In genomic region chr6:37713529-37714119, GRCh38 we compare ENCODE assay signal across 1 cellular context.
TF ChIP-seq lines count a peak whose summit lies in the region.

No MANE protein-coding gene starts in this region.

TF ChIP-seq in K562, 482 proteins besides CTCF, POLR2A, EP300 and RAD21 (continued from another document):
- TF ChIP-seq JUND (IDR thresholded peaks at IDR 0.05; ENCODE audit: borderline replicate concordance, low read depth, low read length) = peak; percentile 86
- TF ChIP-seq JUND (tag; IDR thresholded peaks at IDR 0.05; ENCODE audit: borderline replicate concordance, low read depth, low read length) = peak; percentile 74; the same call in 1 of the 3 replicates
- TF ChIP-seq NONO (IDR thresholded peaks at IDR 0.05; ENCODE audit: low read depth in 2 of 2, low read length in 1 of 2) = no peak
- no peak for TF ChIP-seq ZNF561 (CRISPR knock-in tag; conservative IDR thresholded peaks at IDR 0.05)
- TF ChIP-seq ZBED1 (IDR thresholded peaks at IDR 0.05) = no peak
- no peak for TF ChIP-seq ZNF436 (CRISPR knock-in tag; IDR thresholded peaks at IDR 0.05)
- no peak for TF ChIP-seq ZBTB8A (IDR thresholded peaks at IDR 0.05; ENCODE audit: partially characterized antibody)
- TF ChIP-seq ILF3 (IDR thresholded peaks at IDR 0.05; ENCODE audit: borderline replicate concordance) = no peak
- peak; percentile 81 for TF ChIP-seq FOXJ3 (CRISPR knock-in tag; IDR thresholded peaks at IDR 0.05)
- no peak for TF ChIP-seq TEAD2 (tag; IDR thresholded peaks at IDR 0.05)
- no peak for TF ChIP-seq ZNF57 (CRISPR knock-in tag; IDR thresholded peaks at IDR 0.05)
- TF ChIP-seq EZH2 (IDR thresholded peaks at IDR 0.05; ENCODE audit: borderline replicate concordance, low read depth, low read length) = no peak
- no peak for TF ChIP-seq E2F5 (CRISPR knock-in tag; IDR thresholded peaks at IDR 0.05)
- TF ChIP-seq SNIP1 (IDR thresholded peaks at IDR 0.05; ENCODE audit: low read depth) = no peak
- TF ChIP-seq ZNF717 (CRISPR knock-in tag; IDR thresholded peaks at IDR 0.05) = no peak
- no peak for TF ChIP-seq COPS2 (conservative IDR thresholded peaks at IDR 0.05)
- TF ChIP-seq NR1H2 (CRISPR knock-in tag; IDR thresholded peaks at IDR 0.05) = no peak
- peak; percentile 26; the same call in 1 of the 2 replicates for TF ChIP-seq MTA1 (IDR thresholded peaks at IDR 0.05; ENCODE audit: borderline replicate concordance)
- TF ChIP-seq ZNF140 (CRISPR knock-in tag; IDR thresholded peaks at IDR 0.05) = no peak
- no peak for TF ChIP-seq ZNF165 (CRISPR knock-in tag; IDR thresholded peaks at IDR 0.05; ENCODE audit: borderline replicate concordance)
- TF ChIP-seq NEUROD1 (IDR thresholded peaks at IDR 0.05; ENCODE audit: borderline replicate concordance, low read depth, low read length, partially characterized antibody) = no peak
- TF ChIP-seq MAFF (IDR thresholded peaks at IDR 0.05; ENCODE audit: low read length) = peak; percentile 33; the same call in 1 of the 2 replicates
- TF ChIP-seq TOE1 (IDR thresholded peaks at IDR 0.05; ENCODE audit: borderline replicate concordance) = 0 out of 2 replicates have a peak, but pooled peaks have one; percentile 39
- TF ChIP-seq TOE1 (CRISPR knock-in tag; IDR thresholded peaks at IDR 0.05; ENCODE audit: borderline replicate concordance, low read depth) = no peak
- TF ChIP-seq STAT6 (CRISPR knock-in tag; IDR thresholded peaks at IDR 0.05) = no peak
- no peak for TF ChIP-seq PATZ1 (CRISPR knock-in tag; IDR thresholded peaks at IDR 0.05; ENCODE audit: borderline replicate concordance)
- TF ChIP-seq HIVEP1 (CRISPR knock-in tag; IDR thresholded peaks at IDR 0.05) = no peak
- TF ChIP-seq CBFA2T3 (IDR thresholded peaks at IDR 0.05) = peak; percentile 55
- no peak for TF ChIP-seq MIER1 (IDR thresholded peaks at IDR 0.05; ENCODE audit: low read depth)
- no peak for TF ChIP-seq TRIM25 (IDR thresholded peaks at IDR 0.05; ENCODE audit: borderline replicate concordance)
- no peak for TF ChIP-seq ZNF830 (CRISPR knock-in tag; IDR thresholded peaks at IDR 0.05)
- TF ChIP-seq FIP1L1 (IDR thresholded peaks at IDR 0.05; ENCODE audit: low read depth, low read length, poor library complexity, severe bottlenecking) = no peak
- TF ChIP-seq POLR2H (tag; IDR thresholded peaks at IDR 0.05; ENCODE audit: low read depth) = no peak
- no peak for TF ChIP-seq CREBBP (IDR thresholded peaks at IDR 0.05; ENCODE audit: low read depth, low read length)
- no peak for TF ChIP-seq ZNF551 (CRISPR knock-in tag; IDR thresholded peaks at IDR 0.05)
- TF ChIP-seq SAFB (IDR thresholded peaks at IDR 0.05; ENCODE audit: borderline replicate concordance, low read depth, low read length) = no peak
- TF ChIP-seq SMC3 (conservative IDR thresholded peaks at IDR 0.05; ENCODE audit: insufficient read depth, low read depth, low read length) = no peak
- TF ChIP-seq ETV6 (IDR thresholded peaks at IDR 0.05; ENCODE audit: borderline replicate concordance in 1 of 2, low read depth in 2 of 2, low read length in 1 of 2) = no peak
- no peak for TF ChIP-seq ETV6 (CRISPR knock-in tag; IDR thresholded peaks at IDR 0.05; ENCODE audit: borderline replicate concordance)
